1 cellular context compared by ENCODE assay signal in the genomic region with DNA sequence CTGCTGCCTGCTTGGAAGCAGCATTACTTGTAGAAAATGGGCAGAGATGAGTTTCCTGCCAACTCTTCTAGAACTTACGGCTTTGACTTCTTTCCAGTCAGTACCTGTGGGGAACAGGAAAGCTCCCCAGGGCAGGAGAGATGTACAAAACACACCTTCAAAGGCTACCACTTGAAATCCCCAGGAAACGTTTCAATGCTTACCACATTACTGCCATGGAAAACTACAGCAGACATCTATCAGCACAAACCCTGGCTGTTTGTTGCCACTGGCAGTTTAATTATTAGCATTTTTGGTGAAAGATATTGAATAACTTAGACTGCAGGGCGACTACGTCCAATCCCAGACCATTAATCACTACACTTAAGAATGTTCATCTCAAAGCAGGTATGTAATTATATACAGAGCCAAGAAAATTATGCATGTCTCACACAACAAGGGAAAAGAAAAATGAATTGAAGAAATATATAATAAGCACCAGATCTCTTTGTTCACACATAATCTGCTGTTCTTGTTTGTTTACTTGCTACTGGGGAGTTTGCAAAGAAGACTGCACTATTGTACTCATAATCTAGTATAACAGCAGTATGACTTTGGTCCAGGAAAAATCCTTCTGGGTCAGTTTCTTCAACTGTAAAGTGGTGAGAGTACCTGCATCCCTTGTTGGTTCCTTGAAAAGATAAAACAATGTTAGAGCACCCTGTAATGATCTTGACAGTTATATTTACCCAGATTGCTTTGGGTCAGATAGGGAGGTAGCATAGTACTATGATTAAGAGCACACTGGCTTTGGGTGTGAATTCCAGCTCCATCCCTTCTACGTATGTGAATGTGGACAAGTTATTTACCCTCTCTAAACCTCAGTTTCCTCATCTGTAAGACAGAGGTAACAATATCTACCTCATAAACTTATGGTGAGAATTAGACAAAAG.
TF ChIP-seq lines count a peak whose summit lies in the region.

No MANE protein-coding gene starts in this region.

TF ChIP-seq in GM23338, 12 proteins besides CTCF, POLR2A, EP300 and RAD21 (continued from another document):
- TF ChIP-seq, protein P1, sequence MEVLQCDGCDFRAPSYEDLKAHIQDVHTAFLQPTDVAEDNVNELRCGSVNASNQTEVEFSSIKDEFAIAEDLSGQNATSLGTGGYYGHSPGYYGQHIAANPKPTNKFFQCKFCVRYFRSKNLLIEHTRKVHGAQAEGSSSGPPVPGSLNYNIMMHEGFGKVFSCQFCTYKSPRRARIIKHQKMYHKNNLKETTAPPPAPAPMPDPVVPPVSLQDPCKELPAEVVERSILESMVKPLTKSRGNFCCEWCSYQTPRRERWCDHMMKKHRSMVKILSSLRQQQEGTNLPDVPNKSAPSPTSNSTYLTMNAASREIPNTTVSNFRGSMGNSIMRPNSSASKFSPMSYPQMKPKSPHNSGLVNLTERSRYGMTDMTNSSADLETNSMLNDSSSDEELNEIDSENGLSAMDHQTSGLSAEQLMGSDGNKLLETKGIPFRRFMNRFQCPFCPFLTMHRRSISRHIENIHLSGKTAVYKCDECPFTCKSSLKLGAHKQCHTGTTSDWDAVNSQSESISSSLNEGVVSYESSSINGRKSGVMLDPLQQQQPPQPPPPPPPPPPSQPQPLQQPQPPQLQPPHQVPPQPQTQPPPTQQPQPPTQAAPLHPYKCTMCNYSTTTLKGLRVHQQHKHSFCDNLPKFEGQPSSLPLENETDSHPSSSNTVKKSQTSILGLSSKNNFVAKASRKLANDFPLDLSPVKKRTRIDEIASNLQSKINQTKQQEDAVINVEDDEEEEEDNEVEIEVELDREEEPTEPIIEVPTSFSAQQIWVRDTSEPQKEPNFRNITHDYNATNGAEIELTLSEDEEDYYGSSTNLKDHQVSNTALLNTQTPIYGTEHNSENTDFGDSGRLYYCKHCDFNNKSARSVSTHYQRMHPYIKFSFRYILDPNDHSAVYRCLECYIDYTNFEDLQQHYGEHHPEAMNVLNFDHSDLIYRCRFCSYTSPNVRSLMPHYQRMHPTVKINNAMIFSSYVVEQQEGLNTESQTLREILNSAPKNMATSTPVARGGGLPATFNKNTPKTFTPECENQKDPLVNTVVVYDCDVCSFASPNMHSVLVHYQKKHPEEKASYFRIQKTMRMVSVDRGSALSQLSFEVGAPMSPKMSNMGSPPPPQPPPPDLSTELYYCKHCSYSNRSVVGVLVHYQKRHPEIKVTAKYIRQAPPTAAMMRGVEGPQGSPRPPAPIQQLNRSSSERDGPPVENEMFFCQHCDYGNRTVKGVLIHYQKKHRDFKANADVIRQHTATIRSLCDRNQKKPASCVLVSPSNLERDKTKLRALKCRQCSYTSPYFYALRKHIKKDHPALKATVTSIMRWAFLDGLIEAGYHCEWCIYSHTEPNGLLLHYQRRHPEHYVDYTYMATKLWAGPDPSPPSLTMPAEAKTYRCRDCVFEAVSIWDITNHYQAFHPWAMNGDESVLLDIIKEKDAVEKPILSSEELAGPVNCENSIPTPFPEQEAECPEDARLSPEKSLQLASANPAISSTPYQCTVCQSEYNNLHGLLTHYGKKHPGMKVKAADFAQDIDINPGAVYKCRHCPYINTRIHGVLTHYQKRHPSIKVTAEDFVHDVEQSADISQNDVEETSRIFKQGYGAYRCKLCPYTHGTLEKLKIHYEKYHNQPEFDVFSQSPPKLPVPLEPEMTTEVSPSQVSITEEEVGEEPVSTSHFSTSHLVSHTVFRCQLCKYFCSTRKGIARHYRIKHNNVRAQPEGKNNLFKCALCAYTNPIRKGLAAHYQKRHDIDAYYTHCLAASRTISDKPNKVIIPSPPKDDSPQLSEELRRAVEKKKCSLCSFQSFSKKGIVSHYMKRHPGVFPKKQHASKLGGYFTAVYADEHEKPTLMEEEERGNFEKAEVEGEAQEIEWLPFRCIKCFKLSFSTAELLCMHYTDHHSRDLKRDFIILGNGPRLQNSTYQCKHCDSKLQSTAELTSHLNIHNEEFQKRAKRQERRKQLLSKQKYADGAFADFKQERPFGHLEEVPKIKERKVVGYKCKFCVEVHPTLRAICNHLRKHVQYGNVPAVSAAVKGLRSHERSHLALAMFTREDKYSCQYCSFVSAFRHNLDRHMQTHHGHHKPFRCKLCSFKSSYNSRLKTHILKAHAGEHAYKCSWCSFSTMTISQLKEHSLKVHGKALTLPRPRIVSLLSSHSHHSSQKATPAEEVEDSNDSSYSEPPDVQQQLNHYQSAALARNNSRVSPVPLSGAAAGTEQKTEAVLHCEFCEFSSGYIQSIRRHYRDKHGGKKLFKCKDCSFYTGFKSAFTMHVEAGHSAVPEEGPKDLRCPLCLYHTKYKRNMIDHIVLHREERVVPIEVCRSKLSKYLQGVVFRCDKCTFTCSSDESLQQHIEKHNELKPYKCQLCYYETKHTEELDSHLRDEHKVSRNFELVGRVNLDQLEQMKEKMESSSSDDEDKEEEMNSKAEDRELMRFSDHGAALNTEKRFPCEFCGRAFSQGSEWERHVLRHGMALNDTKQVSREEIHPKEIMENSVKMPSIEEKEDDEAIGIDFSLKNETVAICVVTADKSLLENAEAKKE (CRISPR knock-in tag; IDR thresholded peaks at IDR 0.05) = no peak
